Comparison of ENCODE assay signal across 20 cellular contexts in the genomic region with DNA sequence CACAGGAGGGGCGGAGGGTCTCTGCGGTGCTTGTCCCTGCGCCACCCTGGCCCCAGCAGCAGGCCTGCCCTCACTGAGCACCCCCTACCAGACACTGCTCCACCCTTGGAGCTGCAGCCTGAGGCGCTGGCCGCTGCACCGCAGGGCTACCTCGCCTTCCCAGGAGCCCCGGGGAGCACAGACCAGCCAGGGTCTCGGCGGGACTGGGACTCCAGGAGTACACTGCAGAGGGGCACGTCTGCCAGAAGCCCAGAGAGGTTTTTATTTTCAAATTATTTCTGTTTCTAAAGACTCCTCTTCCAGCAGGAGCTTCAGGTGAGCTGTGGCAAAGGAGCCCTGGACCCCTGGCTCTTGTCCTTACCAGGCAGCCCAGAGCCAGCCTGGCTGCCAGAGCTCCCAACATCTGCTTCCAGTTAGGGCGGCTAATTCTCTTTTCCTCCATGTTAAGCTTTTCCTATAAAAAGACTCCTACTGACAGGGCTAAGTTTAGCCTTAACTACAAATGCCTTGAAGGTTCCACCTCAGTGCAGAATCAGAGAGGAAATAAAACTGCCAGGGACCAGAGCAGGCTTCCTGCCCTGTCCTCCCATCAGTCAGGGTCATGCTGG. TPM values are rescaled to one million over a fixed set of nuclear protein-coding genes. Genes with fewer than 3 reads are reported as not detected.
DNase-seq lines count a peak whose midpoint lies in the region; ATAC-seq, FAIRE-seq and TF ChIP-seq lines count a peak whose summit lies in the region.
"Had no signal": no experiment of that assay in that cellular context is flagged by ENCODE, and none has a peak within 500 bp of the region (broad histone marks: within the 10 kb centered on the region; RNA-seq: fewer than 3 reads in every experiment).

No MANE protein-coding gene starts in this region.

- TF ChIP-seq RAD21 in SK-N-SH (IDR thresholded peaks at IDR 0.05; ENCODE audit: low read length) = 0 out of 2 replicates have a peak, but pooled peaks have one; percentile 1

- H3K36me3 ChIP-seq in DND-41 (ENCODE audit: insufficient read depth, low read length) (peaks cover 99% of the 10 kb centered on the region), SK-N-SH (replicated peaks in 1 of 2; ENCODE audit: control insufficient read depth in 1 of 2, insufficient read depth in 2 of 2, low read length in 1 of 2) (peaks cover 3 to 16% of the 10 kb centered on the region in 2 experiments), skeletal muscle satellite cell (ENCODE audit: insufficient read depth, low read length) (peaks cover 2% of the 10 kb centered on the region), ovary (no peaks in the 10 kb centered on the region), PC-9 (ENCODE audit: low read depth) (no peaks in the 10 kb centered on the region)
- H3K36me3 ChIP-seq: transverse colon had no signal

- ATAC-seq in DND-41 (ENCODE audit: insufficient read depth, low read depth) = no peak
- ATAC-seq: body of pancreas had no signal

- no peaks in the 10 kb centered on the region for H3K27me3 ChIP-seq in DND-41 (ENCODE audit: insufficient read depth, low read length, poor library complexity)
- no peaks in the 10 kb centered on the region for H3K27me3 ChIP-seq in SK-N-SH (ENCODE audit: insufficient read depth)
- H3K27me3 ChIP-seq in skeletal muscle satellite cell (ENCODE audit: control insufficient read depth, insufficient read depth, low read length) = no peaks in the 10 kb centered on the region
- no peaks in the 10 kb centered on the region for H3K27me3 ChIP-seq in ovary
- H3K27me3 ChIP-seq in PC-9 (ENCODE audit: insufficient read depth, low read depth) = no peaks in the 10 kb centered on the region
- H3K27me3 ChIP-seq: body of pancreas, hepatocyte, transverse colon had no signal

- H4K20me1 ChIP-seq in DND-41 (ENCODE audit: insufficient read depth, low read length) = peaks cover 62% of the 10 kb centered on the region
- no peaks in the 10 kb centered on the region for H4K20me1 ChIP-seq in SK-N-SH (ENCODE audit: insufficient read depth)
- H4K20me1 ChIP-seq in PC-9 (ENCODE audit: insufficient read depth) = no peaks in the 10 kb centered on the region

- no peaks in the 10 kb centered on the region for H3K9me2 ChIP-seq in SK-N-SH
- no peaks in the 10 kb centered on the region for H3K9me2 ChIP-seq in PC-9 (ENCODE audit: insufficient read depth)

- no peak for TF ChIP-seq CTCF in DND-41 (IDR thresholded peaks at IDR 0.05; ENCODE audit: borderline replicate concordance, extremely low read depth, low read length, poor library complexity, severe bottlenecking)
- TF ChIP-seq CTCF in SK-N-SH (IDR thresholded peaks at IDR 0.05) = no peak
- no peak for TF ChIP-seq CTCF in ovary (IDR thresholded peaks at IDR 0.05)
- no peak for TF ChIP-seq CTCF in PC-9 (conservative IDR thresholded peaks at IDR 0.05)

- TF ChIP-seq EP300 in SK-N-SH (IDR thresholded peaks at IDR 0.05; ENCODE audit: borderline replicate concordance in 1 of 2, low read depth in 1 of 2, low read length in 1 of 2) (0 out of 4 replicates have a peak, but pooled peaks of 1 of the 2 experiments have one; percentile 15), ovary (IDR thresholded peaks at IDR 0.05) (no peak)

- H3K27ac ChIP-seq in DND-41 (ENCODE audit: low read length) (peak overlapping the region; percentile 41; the same call in 1 of the 2 replicates), SK-N-SH (ENCODE audit: low read depth in 2 of 2, low read length in 1 of 2) (peak overlapping the region; percentile 28 to 74; a peak in 3 of 4 replicates), ovary (no peak overlapping the region), PC-9 (no peak overlapping the region)
- H3K27ac ChIP-seq: hepatocyte, parathyroid adenoma, transverse colon had no signal

- H3K9me3 ChIP-seq in DND-41 (ENCODE audit: insufficient read depth, low read length, severe bottlenecking) (no peaks in the 10 kb centered on the region), SK-N-SH (no peaks in the 10 kb centered on the region), skeletal muscle satellite cell (replicated peaks; ENCODE audit: low read length) (no peaks in the 10 kb centered on the region), ovary (no peaks in the 10 kb centered on the region), PC-9 (ENCODE audit: insufficient read depth, low read depth) (no peaks in the 10 kb centered on the region)
- H3K9me3 ChIP-seq: body of pancreas, transverse colon had no signal

- no TSS peak for BruUV-seq in PC-9 (replicated peaks; lab: Mats Ljungman, UMichigan)

- intact Hi-C loops in ovary (cut with DNase I) = no loop called here
- intact Hi-C loops in PC-9 (cut with micrococcal nuclease; ENCODE audit: unreplicated experiment) = no loop called here

- H3K4me3 ChIP-seq in DND-41 (ENCODE audit: low read depth in 1 of 2, low read length in 2 of 2) (no peak overlapping the region), SK-N-SH (ENCODE audit: low read depth in 2 of 2, low read length in 1 of 2) (no peak overlapping the region), skeletal muscle satellite cell (ENCODE audit: low read length) (no peak overlapping the region), ovary (no peak overlapping the region), PC-9 (no peak overlapping the region)
- H3K4me3 ChIP-seq: body of pancreas, hepatocyte, transverse colon had no signal

- no peak for TF ChIP-seq POLR2A in ovary (IDR thresholded peaks at IDR 0.05)

- H2AFZ ChIP-seq in DND-41 (ENCODE audit: low read depth, low read length) (no peak overlapping the region), SK-N-SH (ENCODE audit: low read depth) (no peak overlapping the region), PC-9 (no peak overlapping the region)
- H2AFZ ChIP-seq: hepatocyte, parathyroid adenoma had no signal

- no peaks in the 10 kb centered on the region for H3F3A ChIP-seq in SK-N-SH (replicated peaks; ENCODE audit: insufficient read depth)
- H3F3A ChIP-seq in PC-9 (ENCODE audit: insufficient read depth, low read depth) = no peaks in the 10 kb centered on the region

- no peak for FAIRE-seq in urothelium cell line (lab: Jason Lieb, UNC)

- H3K4me1 ChIP-seq in DND-41 (ENCODE audit: insufficient read depth, low read length) = no peaks in the 10 kb centered on the region
- peaks cover 9 to 67% of the 10 kb centered on the region in 2 experiments; a peak in 3 of 4 replicates for H3K4me1 ChIP-seq in SK-N-SH (ENCODE audit: control insufficient read depth in 1 of 2, insufficient read depth in 2 of 2, low read depth in 1 of 2, low read length in 1 of 2)
- H3K4me1 ChIP-seq in skeletal muscle satellite cell (ENCODE audit: control insufficient read depth, insufficient read depth, low read length) = peaks cover 33% of the 10 kb centered on the region
- no peaks in the 10 kb centered on the region for H3K4me1 ChIP-seq in ovary (ENCODE audit: insufficient read depth)
- no peaks in the 10 kb centered on the region for H3K4me1 ChIP-seq in PC-9 (replicated peaks; ENCODE audit: insufficient read depth)
- H3K4me1 ChIP-seq: parathyroid adenoma had no signal

- peaks cover 15% of the 10 kb centered on the region for H3K79me2 ChIP-seq in DND-41 (ENCODE audit: insufficient read depth, low read length)
- no peaks in the 10 kb centered on the region for H3K79me2 ChIP-seq in SK-N-SH (ENCODE audit: insufficient read depth)
- no peaks in the 10 kb centered on the region for H3K79me2 ChIP-seq in PC-9 (ENCODE audit: low read depth)
- H3K79me2 ChIP-seq: hepatocyte, parathyroid adenoma had no signal

- DNase-seq in DND-41 (no peak), SK-N-SH (peak; percentile 86), fibroblast of peridontal ligament (ENCODE audit: extremely low read depth) (peak; percentile 70), ovary (no peak), urothelium cell line (ENCODE audit: low spot score) (no peak), LoVo (ENCODE audit: low spot score) (no peak), PC-9 (no peak)
- DNase-seq: activated CD8-positive, alpha-beta memory T cell treated with anti-CD3 and anti-CD28 coated beads for 24 hours; activated effector memory CD4-positive, alpha-beta T cell treated with Interleukin-2 at 50 U/mL for 16 hours; body of pancreas; CD4-positive, alpha-beta memory T cell; MV-4-11; NCI-H2029 treated with DMSO at 0.1 percent for 48 hours; NCI-H524; OCI-M1; stimulated activated CD4-positive, alpha-beta T cell treated with anti-CD3 and anti-CD28 coated beads, Interleukin-4, amount 100 ng/mL, for 24 hours; transverse colon had no signal

- CTCF ChIA-PET in SK-N-SH (lab: Yijun Ruan, JAX) (interaction anchor here (0.8 to 10.5 kb wide), 6 partner anchors 9 to 150 kb away, joined by 3 to 70 read pairs (median 14); no protein-coding TSS in a partner anchor), PC-9 (lab: Charles Lee) (no interaction called here)

- H3K4me2 ChIP-seq in DND-41 (ENCODE audit: insufficient read depth, low read length) (no peak overlapping the region), SK-N-SH (peak overlapping the region; percentile 37; the same call in 1 of the 2 replicates), skeletal muscle satellite cell (ENCODE audit: low read length) (peak overlapping the region; percentile 36), PC-9 (no peak overlapping the region)
- H3K4me2 ChIP-seq: hepatocyte had no signal

- POLR2A ChIA-PET in SK-N-SH (lab: Yijun Ruan, JAX) = interaction anchor here (1.2 to 1.9 kb wide), 3 partner anchors 9 to 59 kb away, joined by 4 to 18 read pairs (median 4); no protein-coding TSS in a partner anchor
- POLR2A ChIA-PET in PC-9 (lab: Charles Lee; ENCODE audit: unreplicated experiment) = no interaction called here

- H3K9ac ChIP-seq in DND-41 (ENCODE audit: low read depth, low read length) (no peak overlapping the region), SK-N-SH (no peak overlapping the region), skeletal muscle satellite cell (ENCODE audit: low read depth, low read length) (no peak overlapping the region)
- H3K9ac ChIP-seq: parathyroid adenoma had no signal

- WGBS in SK-N-SH (ENCODE audit: low lambda C conversion rate) = 76% methylated on average over 9 of the region's 12 CpGs
- 84 to 95% (median 85%) methylated on average over 12 of the region's 12 CpGs for WGBS in ovary, 3 donors

TF ChIP-seq in SK-N-SH, 30 proteins besides CTCF, POLR2A, EP300 and RAD21 (continues in another document):
- TF ChIP-seq TAF1 (IDR thresholded peaks at IDR 0.05; ENCODE audit: borderline replicate concordance, low read depth, low read length) (no peak), GABPA (IDR thresholded peaks at IDR 0.05; ENCODE audit: low read depth) (no peak), JUND (IDR thresholded peaks at IDR 0.05) (no peak), NFIC (IDR thresholded peaks at IDR 0.05; ENCODE audit: borderline replicate concordance) (no peak)
- TF ChIP-seq, protein P1, sequence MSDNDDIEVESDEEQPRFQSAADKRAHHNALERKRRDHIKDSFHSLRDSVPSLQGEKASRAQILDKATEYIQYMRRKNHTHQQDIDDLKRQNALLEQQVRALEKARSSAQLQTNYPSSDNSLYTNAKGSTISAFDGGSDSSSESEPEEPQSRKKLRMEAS (IDR thresholded peaks at IDR 0.05; ENCODE audit: low read depth) = no peak

RNA-seq across cellular contexts. Expression of gene DEGS2, which starts 26.4 kb away (rescaled TPM):
- 0.02 TPM in 2 replicates for polyA plus RNA-seq in SK-N-SH (2012; rRNA removed)
- polyA plus RNA-seq in SK-N-SH (2012; cell fraction: cytosol; rRNA removed) = under 0.01 and 0.01 TPM in 2 replicates
- 0.16 and 0.18 TPM in 2 replicates for polyA plus RNA-seq in SK-N-SH (2012; cell fraction: nucleus; rRNA removed)
- total RNA-seq in skeletal muscle satellite cell (2012; rRNA removed) = under 0.01 TPM in 1 of 2 replicates, not detected in the other
- total RNA-seq in ovary = 1 to 10 TPM in 4 of 7 donors, under 1 TPM in 3; 0.45 to 7.9 (median 2.9) TPM
- polyA plus RNA-seq in ovary = 1 to 10 TPM in 1 of 2 donors, not detected in 1; 1.8 TPM
- total RNA-seq in PC-9 (2021) = 0.11 and 0.15 TPM in 2 replicates

Comparison
In these comparisons a context has a peak if more than half of its experiments do, and no peak if none do; other contexts are left out.
1. DNase-seq: peak in SK-N-SH (single experiment) and fibroblast of peridontal ligament (single experiment); none in DND-41 (single experiment), ovary (0 of 5), urothelium cell line (single experiment), LoVo (single experiment) and PC-9 (0 of 2).
2. H3K27ac ChIP-seq: peak in DND-41 (single experiment) and SK-N-SH (2 of 2); none in ovary (0 of 2) and PC-9 (single experiment).
3. H3K4me2 ChIP-seq: peak in SK-N-SH (single experiment) and skeletal muscle satellite cell (single experiment); none in DND-41 (single experiment) and PC-9 (single experiment).